ENCODE assay signal across 11 cellular contexts in the genomic region with DNA sequence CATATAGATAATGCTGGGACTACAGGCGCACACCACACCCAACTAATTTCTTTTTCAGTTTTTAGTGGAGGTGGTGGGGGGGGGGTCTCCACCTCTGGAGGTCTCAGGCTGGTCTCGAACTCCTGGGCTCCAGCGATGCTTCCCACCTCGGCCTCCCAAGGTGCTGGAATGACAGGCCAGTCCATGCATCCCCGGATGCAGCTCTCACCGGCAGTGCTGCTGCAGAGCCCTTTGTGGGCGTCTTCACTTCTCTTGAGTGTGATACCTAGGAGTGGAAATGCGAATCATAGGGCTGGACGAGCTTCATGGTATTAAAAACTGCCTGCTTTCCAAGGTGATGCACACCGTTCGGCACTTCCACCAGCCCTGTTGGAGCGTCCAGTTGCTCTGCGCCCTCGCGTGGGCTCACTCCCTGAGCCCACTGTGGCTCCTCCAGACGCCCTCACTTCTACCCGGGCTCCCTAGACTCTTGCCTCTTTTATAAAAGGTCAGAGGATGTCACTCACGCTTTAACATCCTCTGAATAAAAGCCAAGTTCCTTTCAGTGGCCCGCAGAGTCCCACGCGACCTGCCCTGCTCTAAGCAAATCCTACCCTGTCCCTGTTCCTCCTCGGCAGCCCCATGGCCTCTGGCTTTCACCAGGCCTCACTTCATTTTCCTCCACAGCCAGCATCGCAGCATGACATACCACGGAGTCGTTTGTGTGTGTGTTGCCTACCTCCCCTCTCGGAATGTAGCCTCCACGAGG. TPM values are rescaled to one million over a fixed set of nuclear protein-coding genes. Genes with fewer than 3 reads are reported as not detected.
DNase-seq lines count a peak whose midpoint lies in the region; ATAC-seq and TF ChIP-seq lines count a peak whose summit lies in the region.
"Had no signal": no experiment of that assay in that cellular context is flagged by ENCODE, and none has a peak within 500 bp of the region (broad histone marks: within the 10 kb centered on the region; RNA-seq: fewer than 3 reads in every experiment).

No MANE protein-coding gene starts in this region.

- TF ChIP-seq CTCF in A673 (conservative IDR thresholded peaks at IDR 0.05; ENCODE audit: low read depth, low read length) (no peak), right lobe of liver (IDR thresholded peaks at IDR 0.05) (no peak)

- peak overlapping the region; percentile 63 for H3K4me3 Mint-ChIP-seq in activated CD4-positive, alpha-beta memory T cell treated with anti-CD3 and anti-CD28 coated beads, Interleukin-2, amount 10 ng/mL, durations not matched to agents 7 days and 5 days

- no peaks in the 10 kb centered on the region for H3K9me3 Mint-ChIP-seq in activated CD4-positive, alpha-beta memory T cell treated with anti-CD3 and anti-CD28 coated beads, Interleukin-2, amount 10 ng/mL, durations not matched to agents 7 days and 5 days

- H3K4me1 ChIP-seq in A673 (ENCODE audit: insufficient read depth, low read length, poor library complexity, severe bottlenecking) (peaks cover 11% of the 10 kb centered on the region), GM23248 (ENCODE audit: insufficient read depth) (peaks cover 11% of the 10 kb centered on the region), right lobe of liver (peaks cover 0 to 19% (median 6%) of the 10 kb centered on the region in 4 donors)

- no TSS peak for BruUV-seq in A673 (replicated peaks; lab: Mats Ljungman, UMichigan)

- peaks cover 14% of the 10 kb centered on the region for H3K36me3 Mint-ChIP-seq in activated CD4-positive, alpha-beta memory T cell treated with anti-CD3 and anti-CD28 coated beads, Interleukin-2, amount 10 ng/mL, durations not matched to agents 7 days and 5 days (ENCODE audit: low read depth)

- no peak for ATAC-seq in right lobe of liver
- ATAC-seq in HG02571 (IDR thresholded peaks at IDR 0.05; ENCODE audit: unreplicated experiment), result no peak

- TF ChIP-seq POLR2A in right lobe of liver (IDR thresholded peaks at IDR 0.05), result no peak

- CTCF ChIA-PET in A673 (lab: Charles Lee), result no interaction called here
- CTCF ChIA-PET in activated CD4-positive, alpha-beta memory T cell treated with anti-CD3 and anti-CD28 coated beads, Interleukin-2, amount 10 ng/mL, durations not matched to agents 7 days and 5 days (lab: Charles Lee), result interaction anchor here (2.7 to 4.6 kb wide), 2 partner anchors 10 to 32 kb away, joined by 8 to 29 read pairs; no protein-coding TSS in a partner anchor

- no peak for DNase-seq in A673 (ENCODE audit: low spot score)
- DNase-seq in GM23248, result no peak
- no peak for DNase-seq in activated CD4-positive, alpha-beta memory T cell treated with anti-CD3 and anti-CD28 coated beads, Interleukin-2, amount 10 ng/mL, durations not matched to agents 7 days and 5 days
- DNase-seq in right lobe of liver, result no peak
- DNase-seq in COLO829 (ENCODE audit: low spot score), result no peak
- no peak for DNase-seq in NCI-H510A treated with DMSO at 0.1 percent for 48 hours (lab: John Stamatoyannopoulos, UW)
- no peak for DNase-seq in T1000 (lab: John Stamatoyannopoulos, UW)
- DNase-seq: activated CD8-positive, alpha-beta memory T cell treated with anti-CD3 and anti-CD28 coated beads for 24 hours; DMS79 treated with DMSO at 0.1 percent for 48 hours; NCI-H2171 treated with DMSO at 0.1 percent for 48 hours had no signal

- intact Hi-C loops in A673 (cut with micrococcal nuclease; ENCODE audit: unreplicated experiment), result no loop called here
- intact Hi-C loops in right lobe of liver (cut with DNase I), result no loop called here

- H3F3A ChIP-seq in GM23248 (ENCODE audit: insufficient read depth), result no peaks in the 10 kb centered on the region

- H3K27me3 Mint-ChIP-seq in activated CD4-positive, alpha-beta memory T cell treated with anti-CD3 and anti-CD28 coated beads, Interleukin-2, amount 10 ng/mL, durations not matched to agents 7 days and 5 days, result peaks cover 29% of the 10 kb centered on the region

- H3K4me3 ChIP-seq in A673 (ENCODE audit: low read depth, low read length, poor library complexity, severe bottlenecking), result peak overlapping the region; percentile 84
- peak overlapping the region; percentile 84 for H3K4me3 ChIP-seq in GM23248
- H3K4me3 ChIP-seq in right lobe of liver, result no peak overlapping the region

- POLR2A ChIA-PET in A673 (lab: Charles Lee; ENCODE audit: low non-redundant PET), result interaction anchor here (0.6 kb wide), 1 partner anchor 11 kb away, joined by 5 read pairs; no protein-coding TSS in a partner anchor
- POLR2A ChIA-PET in activated CD4-positive, alpha-beta memory T cell treated with anti-CD3 and anti-CD28 coated beads, Interleukin-2, amount 10 ng/mL, durations not matched to agents 7 days and 5 days (lab: Charles Lee), result no interaction called here

- no peaks in the 10 kb centered on the region for H3K9me3 ChIP-seq in A673 (ENCODE audit: low read depth, low read length, poor library complexity, severe bottlenecking)
- no peaks in the 10 kb centered on the region for H3K9me3 ChIP-seq in GM23248 (ENCODE audit: low read depth)
- no peaks in the 10 kb centered on the region for H3K9me3 ChIP-seq in right lobe of liver

- no peaks in the 10 kb centered on the region for H3K9me2 ChIP-seq in GM23248 (ENCODE audit: insufficient read depth)

- in situ Hi-C loops in GM23248 (cut with MboI), result no loop called here

- H3K4me2 ChIP-seq in GM23248 (ENCODE audit: unreplicated experiment), result peak overlapping the region; percentile 78

- H3K27ac ChIP-seq in A673 (ENCODE audit: low read depth, low read length, poor library complexity, severe bottlenecking) (no peak overlapping the region), GM23248 (no peak overlapping the region), right lobe of liver (peak overlapping the region in 2 of 3 donors; percentile 82 to 96)

- WGBS in GM23248 (ENCODE audit: low coverage in 1 of 2, low lambda C conversion rate in 2 of 2, missing lambda C conversion rate in 2 of 2), 2 experiments, result 82% methylated on average over 27 of the region's 27 CpGs
- WGBS in right lobe of liver (ENCODE audit: insufficient coverage, low coverage, low lambda C conversion rate, missing lambda C conversion rate), result 44% methylated on average over 9 of the region's 27 CpGs

- peak overlapping the region; percentile 81 for H3K9ac ChIP-seq in GM23248

- H2AFZ ChIP-seq in GM23248, result peak overlapping the region; percentile 79

- peaks cover 66% of the 10 kb centered on the region for H3K4me1 Mint-ChIP-seq in activated CD4-positive, alpha-beta memory T cell treated with anti-CD3 and anti-CD28 coated beads, Interleukin-2, amount 10 ng/mL, durations not matched to agents 7 days and 5 days

- H3K27me3 ChIP-seq in A673 (replicated peaks; ENCODE audit: insufficient read depth, low read depth, low read length, poor library complexity) (no peaks in the 10 kb centered on the region), GM23248 (replicated peaks; ENCODE audit: insufficient read depth) (no peaks in the 10 kb centered on the region), right lobe of liver (no peaks in the 10 kb centered on the region)

- H3K27ac Mint-ChIP-seq in activated CD4-positive, alpha-beta memory T cell treated with anti-CD3 and anti-CD28 coated beads, Interleukin-2, amount 10 ng/mL, durations not matched to agents 7 days and 5 days, result peak overlapping the region; percentile 27

- no peaks in the 10 kb centered on the region for H4K20me1 ChIP-seq in GM23248 (ENCODE audit: insufficient read depth)

- H3K36me3 ChIP-seq in A673 (ENCODE audit: insufficient read depth, low read length, poor library complexity, severe bottlenecking) (no peaks in the 10 kb centered on the region), GM23248 (ENCODE audit: low read depth) (no peaks in the 10 kb centered on the region), right lobe of liver (no peaks in the 10 kb centered on the region)

- peaks cover 12% of the 10 kb centered on the region for H3K79me2 ChIP-seq in GM23248 (ENCODE audit: insufficient read depth)

RNA-seq across cellular contexts. Expression of a gene that starts 0.8 kb away (rescaled TPM):
- total RNA-seq in A673 (2021) (72.8 and 74.6 TPM in 2 replicates), right lobe of liver (10 to 100 TPM; 30.5 to 57.3 (median 36.2) TPM)
- 33.8 and 70.7 TPM in 2 replicates for total RNA-seq in GM23248 (2014; rRNA removed; shearing (Covaris generic))
- 64.6 and 67.6 TPM in 2 replicates for polyA plus RNA-seq in GM23248 (2016; fragmentation: Nextera tagmentation; extraction: Ambion mirVana)
- total RNA-seq in activated CD4-positive, alpha-beta memory T cell treated with anti-CD3 and anti-CD28 coated beads, Interleukin-2, amount 10 ng/mL, durations not matched to agents 7 days and 5 days, result 10 to 100 TPM; 21.4 to 25.7 TPM

Comparison
In these comparisons a context has a peak if more than half of its experiments do, and no peak if none do; other contexts are left out.
1. H3K27ac ChIP-seq: peak in right lobe of liver (2 of 3); none in A673 (single experiment) and GM23248 (single experiment).
2. H3K4me3 ChIP-seq: peak in A673 (single experiment) and GM23248 (single experiment); none in right lobe of liver (0 of 3).